ENCODE assay signal across 1 cellular context in genomic region chr16:67155305-67156145, GRCh38.
TF ChIP-seq lines count a peak whose summit lies in the region.

No MANE protein-coding gene starts in this region.

TF ChIP-seq in HepG2, 621 proteins besides CTCF, POLR2A, EP300 and RAD21 (continued from another document and continues in another):
- TF ChIP-seq, protein P1, sequence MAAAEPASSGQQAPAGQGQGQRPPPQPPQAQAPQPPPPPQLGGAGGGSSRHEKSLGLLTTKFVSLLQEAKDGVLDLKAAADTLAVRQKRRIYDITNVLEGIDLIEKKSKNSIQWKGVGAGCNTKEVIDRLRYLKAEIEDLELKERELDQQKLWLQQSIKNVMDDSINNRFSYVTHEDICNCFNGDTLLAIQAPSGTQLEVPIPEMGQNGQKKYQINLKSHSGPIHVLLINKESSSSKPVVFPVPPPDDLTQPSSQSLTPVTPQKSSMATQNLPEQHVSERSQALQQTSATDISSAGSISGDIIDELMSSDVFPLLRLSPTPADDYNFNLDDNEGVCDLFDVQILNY (CRISPR knock-in tag; conservative IDR thresholded peaks at IDR 0.05): 0 out of 2 replicates have a peak, but pooled peaks have one; percentile 14
- TF ChIP-seq GABPB1 (CRISPR knock-in tag; IDR thresholded peaks at IDR 0.05) (peak; percentile 65; the same call in 1 of the 2 replicates), ZNF446 (CRISPR knock-in tag; IDR thresholded peaks at IDR 0.05) (no peak), ZNF616 (CRISPR knock-in tag; IDR thresholded peaks at IDR 0.05; ENCODE audit: low read depth) (no peak), SOX5 (CRISPR knock-in tag; IDR thresholded peaks at IDR 0.05; ENCODE audit: borderline replicate concordance) (peak; percentile 44; the same call in 1 of the 2 replicates), ZNF607 (CRISPR knock-in tag; IDR thresholded peaks at IDR 0.05; ENCODE audit: borderline replicate concordance) (peak; percentile 25; the same call in 1 of the 2 replicates), HINFP (CRISPR knock-in tag; IDR thresholded peaks at IDR 0.05; ENCODE audit: low read depth) (peak; percentile 78; the same call in 1 of the 2 replicates), HNF4G (IDR thresholded peaks at IDR 0.05; ENCODE audit: borderline replicate concordance, low read depth, low read length) (no peak), HNF4G (CRISPR knock-in tag; IDR thresholded peaks at IDR 0.05; ENCODE audit: borderline replicate concordance, low read depth) (no peak), FOXJ3 (CRISPR knock-in tag; IDR thresholded peaks at IDR 0.05; ENCODE audit: borderline replicate concordance) (no peak), NR2F1 (CRISPR knock-in tag; IDR thresholded peaks at IDR 0.05) (no peak), ZNF615 (CRISPR knock-in tag; IDR thresholded peaks at IDR 0.05; ENCODE audit: borderline replicate concordance) (no peak), SPEN (CRISPR knock-in tag; IDR thresholded peaks at IDR 0.05; ENCODE audit: low read depth) (peak; percentile 78; the same call in 1 of the 2 replicates), HMGXB3 (CRISPR knock-in tag; IDR thresholded peaks at IDR 0.05; ENCODE audit: borderline replicate concordance) (no peak), THAP11 (CRISPR knock-in tag; IDR thresholded peaks at IDR 0.05) (peak; percentile 57; the same call in 1 of the 2 replicates), KLF13 (CRISPR knock-in tag; IDR thresholded peaks at IDR 0.05) (peak; percentile 44; the same call in 1 of the 2 replicates), SALL2 (CRISPR knock-in tag; IDR thresholded peaks at IDR 0.05) (peak; percentile 90), ZNF773 (CRISPR knock-in tag; IDR thresholded peaks at IDR 0.05; ENCODE audit: borderline replicate concordance) (peak; percentile 63; the same call in 1 of the 2 replicates), ETV6 (CRISPR knock-in tag; conservative IDR thresholded peaks at IDR 0.05) (0 out of 2 replicates have a peak, but pooled peaks have one; percentile 35), ZFP37 (CRISPR knock-in tag; IDR thresholded peaks at IDR 0.05; ENCODE audit: borderline replicate concordance) (no peak), ZNF343 (CRISPR knock-in tag; IDR thresholded peaks at IDR 0.05) (peak; percentile 85; the same call in 1 of the 2 replicates), MEIS1 (CRISPR knock-in tag; IDR thresholded peaks at IDR 0.05; ENCODE audit: borderline replicate concordance) (peak; percentile 17)
- TF ChIP-seq, protein P2, sequence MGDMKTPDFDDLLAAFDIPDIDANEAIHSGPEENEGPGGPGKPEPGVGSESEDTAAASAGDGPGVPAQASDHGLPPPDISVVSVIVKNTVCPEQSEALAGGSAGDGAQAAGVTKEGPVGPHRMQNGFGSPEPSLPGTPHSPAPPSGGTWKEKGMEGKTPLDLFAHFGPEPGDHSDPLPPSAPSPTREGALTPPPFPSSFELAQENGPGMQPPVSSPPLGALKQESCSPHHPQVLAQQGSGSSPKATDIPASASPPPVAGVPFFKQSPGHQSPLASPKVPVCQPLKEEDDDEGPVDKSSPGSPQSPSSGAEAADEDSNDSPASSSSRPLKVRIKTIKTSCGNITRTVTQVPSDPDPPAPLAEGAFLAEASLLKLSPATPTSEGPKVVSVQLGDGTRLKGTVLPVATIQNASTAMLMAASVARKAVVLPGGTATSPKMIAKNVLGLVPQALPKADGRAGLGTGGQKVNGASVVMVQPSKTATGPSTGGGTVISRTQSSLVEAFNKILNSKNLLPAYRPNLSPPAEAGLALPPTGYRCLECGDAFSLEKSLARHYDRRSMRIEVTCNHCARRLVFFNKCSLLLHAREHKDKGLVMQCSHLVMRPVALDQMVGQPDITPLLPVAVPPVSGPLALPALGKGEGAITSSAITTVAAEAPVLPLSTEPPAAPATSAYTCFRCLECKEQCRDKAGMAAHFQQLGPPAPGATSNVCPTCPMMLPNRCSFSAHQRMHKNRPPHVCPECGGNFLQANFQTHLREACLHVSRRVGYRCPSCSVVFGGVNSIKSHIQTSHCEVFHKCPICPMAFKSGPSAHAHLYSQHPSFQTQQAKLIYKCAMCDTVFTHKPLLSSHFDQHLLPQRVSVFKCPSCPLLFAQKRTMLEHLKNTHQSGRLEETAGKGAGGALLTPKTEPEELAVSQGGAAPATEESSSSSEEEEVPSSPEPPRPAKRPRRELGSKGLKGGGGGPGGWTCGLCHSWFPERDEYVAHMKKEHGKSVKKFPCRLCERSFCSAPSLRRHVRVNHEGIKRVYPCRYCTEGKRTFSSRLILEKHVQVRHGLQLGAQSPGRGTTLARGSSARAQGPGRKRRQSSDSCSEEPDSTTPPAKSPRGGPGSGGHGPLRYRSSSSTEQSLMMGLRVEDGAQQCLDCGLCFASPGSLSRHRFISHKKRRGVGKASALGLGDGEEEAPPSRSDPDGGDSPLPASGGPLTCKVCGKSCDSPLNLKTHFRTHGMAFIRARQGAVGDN (CRISPR knock-in tag; IDR thresholded peaks at IDR 0.05): peak; percentile 87
- TF ChIP-seq, protein P3, sequence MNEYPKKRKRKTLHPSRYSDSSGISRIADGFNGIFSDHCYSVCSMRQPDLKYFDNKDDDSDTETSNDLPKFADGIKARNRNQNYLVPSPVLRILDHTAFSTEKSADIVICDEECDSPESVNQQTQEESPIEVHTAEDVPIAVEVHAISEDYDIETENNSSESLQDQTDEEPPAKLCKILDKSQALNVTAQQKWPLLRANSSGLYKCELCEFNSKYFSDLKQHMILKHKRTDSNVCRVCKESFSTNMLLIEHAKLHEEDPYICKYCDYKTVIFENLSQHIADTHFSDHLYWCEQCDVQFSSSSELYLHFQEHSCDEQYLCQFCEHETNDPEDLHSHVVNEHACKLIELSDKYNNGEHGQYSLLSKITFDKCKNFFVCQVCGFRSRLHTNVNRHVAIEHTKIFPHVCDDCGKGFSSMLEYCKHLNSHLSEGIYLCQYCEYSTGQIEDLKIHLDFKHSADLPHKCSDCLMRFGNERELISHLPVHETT (CRISPR knock-in tag; conservative IDR thresholded peaks at IDR 0.05): no peak; the same call in 1 of the 2 replicates
- TF ChIP-seq, protein P4, sequence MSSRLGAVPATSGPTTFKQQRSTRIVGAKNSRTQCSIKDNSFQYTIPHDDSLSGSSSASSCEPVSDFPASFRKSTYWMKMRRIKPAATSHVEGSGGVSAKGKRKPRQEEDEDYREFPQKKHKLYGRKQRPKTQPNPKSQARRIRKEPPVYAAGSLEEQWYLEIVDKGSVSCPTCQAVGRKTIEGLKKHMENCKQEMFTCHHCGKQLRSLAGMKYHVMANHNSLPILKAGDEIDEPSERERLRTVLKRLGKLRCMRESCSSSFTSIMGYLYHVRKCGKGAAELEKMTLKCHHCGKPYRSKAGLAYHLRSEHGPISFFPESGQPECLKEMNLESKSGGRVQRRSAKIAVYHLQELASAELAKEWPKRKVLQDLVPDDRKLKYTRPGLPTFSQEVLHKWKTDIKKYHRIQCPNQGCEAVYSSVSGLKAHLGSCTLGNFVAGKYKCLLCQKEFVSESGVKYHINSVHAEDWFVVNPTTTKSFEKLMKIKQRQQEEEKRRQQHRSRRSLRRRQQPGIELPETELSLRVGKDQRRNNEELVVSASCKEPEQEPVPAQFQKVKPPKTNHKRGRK (CRISPR knock-in tag; IDR thresholded peaks at IDR 0.05): no peak
- TF ChIP-seq, protein P5, sequence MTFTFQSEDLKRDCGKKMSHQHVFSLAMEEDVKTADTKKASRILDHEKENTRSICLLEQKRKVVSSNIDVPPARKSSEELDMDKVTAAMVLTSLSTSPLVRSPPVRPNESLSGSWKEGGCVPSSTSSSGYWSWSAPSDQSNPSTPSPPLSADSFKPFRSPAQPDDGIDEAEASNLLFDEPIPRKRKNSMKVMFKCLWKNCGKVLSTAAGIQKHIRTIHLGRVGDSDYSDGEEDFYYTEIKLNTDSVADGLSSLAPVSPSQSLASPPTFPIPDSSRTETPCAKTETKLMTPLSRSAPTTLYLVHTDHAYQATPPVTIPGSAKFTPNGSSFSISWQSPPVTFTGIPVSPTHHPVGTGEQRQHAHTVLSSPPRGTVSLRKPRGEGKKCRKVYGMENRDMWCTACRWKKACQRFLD (CRISPR knock-in tag; IDR thresholded peaks at IDR 0.05; ENCODE audit: borderline replicate concordance): 0 out of 2 replicates have a peak, but pooled peaks have one; percentile 31
- TF ChIP-seq, protein P6, sequence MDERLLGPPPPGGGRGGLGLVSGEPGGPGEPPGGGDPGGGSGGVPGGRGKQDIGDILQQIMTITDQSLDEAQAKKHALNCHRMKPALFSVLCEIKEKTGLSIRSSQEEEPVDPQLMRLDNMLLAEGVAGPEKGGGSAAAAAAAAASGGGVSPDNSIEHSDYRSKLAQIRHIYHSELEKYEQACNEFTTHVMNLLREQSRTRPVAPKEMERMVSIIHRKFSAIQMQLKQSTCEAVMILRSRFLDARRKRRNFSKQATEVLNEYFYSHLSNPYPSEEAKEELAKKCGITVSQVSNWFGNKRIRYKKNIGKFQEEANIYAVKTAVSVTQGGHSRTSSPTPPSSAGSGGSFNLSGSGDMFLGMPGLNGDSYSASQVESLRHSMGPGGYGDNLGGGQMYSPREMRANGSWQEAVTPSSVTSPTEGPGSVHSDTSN (CRISPR knock-in tag; IDR thresholded peaks at IDR 0.05): no peak
- TF ChIP-seq, protein P7, sequence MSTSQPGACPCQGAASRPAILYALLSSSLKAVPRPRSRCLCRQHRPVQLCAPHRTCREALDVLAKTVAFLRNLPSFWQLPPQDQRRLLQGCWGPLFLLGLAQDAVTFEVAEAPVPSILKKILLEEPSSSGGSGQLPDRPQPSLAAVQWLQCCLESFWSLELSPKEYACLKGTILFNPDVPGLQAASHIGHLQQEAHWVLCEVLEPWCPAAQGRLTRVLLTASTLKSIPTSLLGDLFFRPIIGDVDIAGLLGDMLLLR (CRISPR knock-in tag; IDR thresholded peaks at IDR 0.05): peak; percentile 90; the same call in 1 of the 2 replicates
- TF ChIP-seq, protein P8, sequence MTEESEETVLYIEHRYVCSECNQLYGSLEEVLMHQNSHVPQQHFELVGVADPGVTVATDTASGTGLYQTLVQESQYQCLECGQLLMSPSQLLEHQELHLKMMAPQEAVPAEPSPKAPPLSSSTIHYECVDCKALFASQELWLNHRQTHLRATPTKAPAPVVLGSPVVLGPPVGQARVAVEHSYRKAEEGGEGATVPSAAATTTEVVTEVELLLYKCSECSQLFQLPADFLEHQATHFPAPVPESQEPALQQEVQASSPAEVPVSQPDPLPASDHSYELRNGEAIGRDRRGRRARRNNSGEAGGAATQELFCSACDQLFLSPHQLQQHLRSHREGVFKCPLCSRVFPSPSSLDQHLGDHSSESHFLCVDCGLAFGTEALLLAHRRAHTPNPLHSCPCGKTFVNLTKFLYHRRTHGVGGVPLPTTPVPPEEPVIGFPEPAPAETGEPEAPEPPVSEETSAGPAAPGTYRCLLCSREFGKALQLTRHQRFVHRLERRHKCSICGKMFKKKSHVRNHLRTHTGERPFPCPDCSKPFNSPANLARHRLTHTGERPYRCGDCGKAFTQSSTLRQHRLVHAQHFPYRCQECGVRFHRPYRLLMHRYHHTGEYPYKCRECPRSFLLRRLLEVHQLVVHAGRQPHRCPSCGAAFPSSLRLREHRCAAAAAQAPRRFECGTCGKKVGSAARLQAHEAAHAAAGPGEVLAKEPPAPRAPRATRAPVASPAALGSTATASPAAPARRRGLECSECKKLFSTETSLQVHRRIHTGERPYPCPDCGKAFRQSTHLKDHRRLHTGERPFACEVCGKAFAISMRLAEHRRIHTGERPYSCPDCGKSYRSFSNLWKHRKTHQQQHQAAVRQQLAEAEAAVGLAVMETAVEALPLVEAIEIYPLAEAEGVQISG (CRISPR knock-in tag; IDR thresholded peaks at IDR 0.05): peak; percentile 77
